Comparison of ENCODE assay signal across 14 cellular contexts in genomic region chr13:110310541-110311491, GRCh38. TPM values are rescaled to one million over a fixed set of nuclear protein-coding genes. Genes with fewer than 3 reads are reported as not detected.
DNase-seq lines count a peak whose midpoint lies in the region; ATAC-seq, FAIRE-seq and TF ChIP-seq lines count a peak whose summit lies in the region.
"Had no signal": no experiment of that assay in that cellular context is flagged by ENCODE, and none has a peak within 500 bp of the region (broad histone marks: within the 10 kb centered on the region; RNA-seq: fewer than 3 reads in every experiment).

No MANE protein-coding gene starts in this region.

- no peak for FAIRE-seq in astrocyte (lab: Jason Lieb, UNC)

- H3K27ac ChIP-seq in astrocyte (ENCODE audit: low read depth, low read length) (peak overlapping the region; percentile 87), esophagus muscularis mucosa (replicated peaks in 1 of 4) (peak overlapping the region; percentile 99), tibial nerve (peak overlapping the region in 3 of 4 donors; percentile 41 to 98 (median 97))
- H3K27ac ChIP-seq: HL-60 had no signal

- H3K36me3 ChIP-seq in astrocyte (ENCODE audit: insufficient read depth, low read length) (peaks cover 21% of the 10 kb centered on the region), esophagus muscularis mucosa (peaks cover 0 to 23% (median 6%) of the 10 kb centered on the region in 4 donors), tibial nerve (peaks cover 0 to 9% (median 0%) of the 10 kb centered on the region in 3 donors)

- H3K27me3 ChIP-seq in astrocyte (ENCODE audit: insufficient read depth, low read length) (no peaks in the 10 kb centered on the region), esophagus muscularis mucosa (peaks cover 0 to 5% (median 2%) of the 10 kb centered on the region in 4 donors), tibial nerve (no peaks in the 10 kb centered on the region)

- H3K4me2 ChIP-seq in astrocyte (ENCODE audit: low read length) = peak overlapping the region; percentile 98

- H3K4me1 Mint-ChIP-seq in astrocyte (ENCODE audit: low read depth, unreplicated experiment) (peaks cover 49% of the 10 kb centered on the region), nephron progenitor cell (peaks cover 69% of the 10 kb centered on the region)

- peaks cover 54% of the 10 kb centered on the region for H4K20me1 ChIP-seq in astrocyte (ENCODE audit: insufficient read depth, low read length)

- ATAC-seq in HG03280 (IDR thresholded peaks at IDR 0.05; ENCODE audit: unreplicated experiment) = no peak
- ATAC-seq: CD8-positive, alpha-beta T cell; left lobe of liver had no signal

- TF ChIP-seq CTCF in astrocyte (IDR thresholded peaks at IDR 0.05; ENCODE audit: insufficient read depth, low read depth, low read length) = no peak
- TF ChIP-seq CTCF in esophagus muscularis mucosa (IDR thresholded peaks at IDR 0.05) = no peak
- TF ChIP-seq CTCF in nephron progenitor cell (IDR thresholded peaks at IDR 0.05) = no peak
- no peak for TF ChIP-seq CTCF in tibial nerve (IDR thresholded peaks at IDR 0.05)

- H3K4me3 ChIP-seq in astrocyte (ENCODE audit: insufficient read depth, low read depth, low read length) (peak overlapping the region; percentile 32), esophagus muscularis mucosa (peak overlapping the region; percentile 93 to 97 (median 94)), tibial nerve (peak overlapping the region in 3 of 4 donors; percentile 8 to 96 (median 94))

- TF ChIP-seq EP300 in esophagus muscularis mucosa (IDR thresholded peaks at IDR 0.05) (no peak), tibial nerve (IDR thresholded peaks at IDR 0.05) (no peak)

- H3K9me3 ChIP-seq in astrocyte (ENCODE audit: insufficient read depth, low read depth, low read length) = no peaks in the 10 kb centered on the region
- H3K9me3 ChIP-seq in esophagus muscularis mucosa = no peaks in the 10 kb centered on the region
- no peaks in the 10 kb centered on the region for H3K9me3 ChIP-seq in tibial nerve

- H3K4me3 Mint-ChIP-seq in astrocyte (ENCODE audit: unreplicated experiment) (peak overlapping the region; percentile 99), nephron progenitor cell (no peak overlapping the region)
- H3K4me3 Mint-ChIP-seq: activated B cell treated with CpG ODN at 0.5 μM for 24 hours; CD8-positive, alpha-beta T cell had no signal

- no peaks in the 10 kb centered on the region for H3K27me3 Mint-ChIP-seq in astrocyte (ENCODE audit: low read depth, unreplicated experiment)
- H3K27me3 Mint-ChIP-seq in nephron progenitor cell (ENCODE audit: low read depth, poor library complexity) = peaks cover 12% of the 10 kb centered on the region

- H3K36me3 Mint-ChIP-seq in astrocyte (ENCODE audit: low read depth, unreplicated experiment) = peaks cover 52% of the 10 kb centered on the region
- peaks cover 18% of the 10 kb centered on the region for H3K36me3 Mint-ChIP-seq in nephron progenitor cell (ENCODE audit: low read depth)
- H3K36me3 Mint-ChIP-seq: CD8-positive, alpha-beta T cell had no signal

- WGBS in esophagus muscularis mucosa = 55% methylated on average over 14 of the region's 17 CpGs
- 67 to 74% methylated on average over 17 of the region's 17 CpGs for WGBS in tibial nerve, 2 donors

- H3K27ac Mint-ChIP-seq in astrocyte (ENCODE audit: unreplicated experiment) (peak overlapping the region; percentile 77), nephron progenitor cell (peak overlapping the region; percentile 11)
- H3K27ac Mint-ChIP-seq: activated B cell treated with CpG ODN at 0.5 μM for 24 hours; CD8-positive, alpha-beta T cell had no signal

- no peak for TF ChIP-seq POLR2A in esophagus muscularis mucosa (IDR thresholded peaks at IDR 0.05; ENCODE audit: low read depth)
- TF ChIP-seq POLR2A in tibial nerve (IDR thresholded peaks at IDR 0.05) = no peak

- H2AFZ ChIP-seq in astrocyte (ENCODE audit: low read depth, low read length) = no peak overlapping the region

- H3K4me1 ChIP-seq in astrocyte (ENCODE audit: insufficient read depth, low read length) (peaks cover 58% of the 10 kb centered on the region), esophagus muscularis mucosa (peaks cover 66 to 69% (median 68%) of the 10 kb centered on the region in 4 donors), tibial nerve (peaks cover 0 to 65% (median 42%) of the 10 kb centered on the region in 4 donors)

- H3K9ac ChIP-seq in astrocyte (ENCODE audit: low read length) = peak overlapping the region; percentile 97

- DNase-seq in astrocyte (ENCODE audit: low read depth) = no peak
- DNase-seq in esophagus muscularis mucosa (ENCODE audit: extremely low spot score) = no peak
- DNase-seq in nephron progenitor cell = no peak
- no peak for DNase-seq in tibial nerve (ENCODE audit: low spot score in 2 of 2)
- DNase-seq in C1 segment of cervical spinal cord (lab: John Stamatoyannopoulos, UW) = no peak
- DNase-seq in central memory CD4-positive, alpha-beta T cell = no peak
- DNase-seq: activated B cell treated with CpG ODN at 0.5 μM for 24 hours; CD8-positive, alpha-beta T cell; hippocampal formation; Kasumi-1; stimulated activated CD4-positive, alpha-beta T cell treated with anti-CD3 and anti-CD28 coated beads, Interleukin-12 subunit alpha, Interleukin-12 subunit beta, amount 100 ng/mL, for 4 hours had no signal

- H3K9me3 Mint-ChIP-seq in astrocyte (ENCODE audit: unreplicated experiment) = no peaks in the 10 kb centered on the region
- no peaks in the 10 kb centered on the region for H3K9me3 Mint-ChIP-seq in nephron progenitor cell
- H3K9me3 Mint-ChIP-seq: activated B cell treated with CpG ODN at 0.5 μM for 24 hours; CD8-positive, alpha-beta T cell had no signal

- intact Hi-C loops in esophagus muscularis mucosa (cut with DNase I) = no loop called here

- H3K79me2 ChIP-seq in astrocyte (ENCODE audit: insufficient read depth, low read length) = peaks cover 95% of the 10 kb centered on the region

RNA-seq across cellular contexts. Expression of gene COL4A2, which starts 3.7 kb away (rescaled TPM):
- total RNA-seq in astrocyte = 1,414 and 1,647 TPM in 2 replicates
- 100 to 1,000 TPM; 419 to 931 (median 555) TPM for total RNA-seq in esophagus muscularis mucosa
- 100 to 1,000 TPM; 576 to 821 (median 658) TPM for total RNA-seq in tibial nerve
- total RNA-seq: activated B cell treated with CpG ODN at 0.5 μM for 24 hours; CD8-positive, alpha-beta T cell had no signal

RNA-seq across cellular contexts. Expression of gene COL4A1, which starts 3.9 kb away (rescaled TPM):
- total RNA-seq in astrocyte (2,489 and 3,103 TPM in 2 replicates), esophagus muscularis mucosa (100 to 1,000 TPM; 328 to 578 (median 405) TPM), tibial nerve (100 to 1,000 TPM; 385 to 583 (median 526) TPM)
- total RNA-seq: activated B cell treated with CpG ODN at 0.5 μM for 24 hours; CD8-positive, alpha-beta T cell had no signal

Comparison
In these comparisons a context has a peak if more than half of its experiments do, and no peak if none do; other contexts are left out.
1. H3K4me3 ChIP-seq: peak in every context shown above with its lines; median percentile 94 in esophagus muscularis mucosa; 94 in tibial nerve; 32 in astrocyte.